Comparison of ENCODE assay signal across 27 cellular contexts in genomic region chr13:94301487-94301886, GRCh38.
"Had no signal": no experiment of that assay in that cellular context is flagged by ENCODE, and none has a peak within 500 bp of the region (broad histone marks: within the 10 kb centered on the region; RNA-seq: fewer than 3 reads in every experiment).

No MANE protein-coding gene starts in this region.

- H3K36me3 ChIP-seq: ascending aorta, cardiac muscle cell had no signal

- H3K9me3 ChIP-seq: ascending aorta had no signal

- H3K4me3 ChIP-seq: ascending aorta, cardiac muscle cell had no signal

- H3K27ac ChIP-seq: ascending aorta, cardiac muscle cell, VCaP had no signal

- DNase-seq: activated B cell treated with CpG ODN at 0.5 μM for 24 hours; activated CD4-positive, alpha-beta memory T cell treated with anti-CD3 and anti-CD28 coated beads for 36 hours; activated CD4-positive, alpha-beta T cell treated with anti-CD3 and anti-CD28 coated beads for 4 hours; activated CD4-positive, alpha-beta T cell treated with anti-CD3 and anti-CD28 coated beads, Interleukin-2, amount 10 ng/mL, durations not matched to agents 24 days and 14 days; activated CD4-positive, alpha-beta T cell treated with anti-CD3 and anti-CD28 coated beads, Interleukin-2, amount 50 U/mL, for 1 hour; activated CD4-positive, alpha-beta T cell treated with anti-CD3 and anti-CD28 coated beads, Interleukin-2, amount 50 U/mL, for 4 hours; activated CD4-positive, CD25-positive, alpha-beta regulatory T cell treated with anti-CD3 and anti-CD28 coated beads, Interleukin-2, amount 50 U/mL, for 72 hours; activated CD8-positive, alpha-beta memory T cell treated with anti-CD3 and anti-CD28 coated beads, Interleukin-2, amount 50 U/mL, for 48 hours; activated CD8-positive, alpha-beta T cell treated with anti-CD3 and anti-CD28 coated beads for 36 hours; activated effector memory CD4-positive, alpha-beta T cell treated with Interleukin-2 at 50 U/mL for 16 hours; activated gamma-delta T cell; activated naive CD4-positive, alpha-beta T cell treated with anti-CD3 and anti-CD28 coated beads, Interleukin-2, amount 10 ng/mL, durations not matched to agents 7 days and 5 days; activated naive CD4-positive, alpha-beta T cell treated with Interleukin-2 at 50 U/mL for 16 hours; activated naive CD8-positive, alpha-beta T cell treated with anti-CD3 and anti-CD28 coated beads, Interleukin-2, amount 10 ng/mL, durations not matched to agents 7 days and 5 days; activated naive CD8-positive, alpha-beta T cell treated with anti-CD3 and anti-CD28 coated beads, Interleukin-2, amount 50 U/mL, for 24 hours; activated T-cell treated with anti-CD3 and anti-CD28 coated beads, Interleukin-2, amount 50 U/mL, for 24 hours; activated T-cell treated with anti-CD3 and anti-CD28 coated beads, Interleukin-2, amount 50 U/mL, for 48 hours; amygdala; anterior cingulate cortex; cerebellar nuclear complex; T-helper 2 cell; T-helper 9 cell had no signal

- H3K27me3 ChIP-seq: ascending aorta, cardiac muscle cell had no signal

- H3K4me1 ChIP-seq: ascending aorta had no signal

- FAIRE-seq: bronchial epithelial cell, TTC549 had no signal

- ATAC-seq: activated CD8-positive, alpha-beta T cell treated with anti-CD3 and anti-CD28 coated beads for 36 hours; activated naive CD8-positive, alpha-beta T cell treated with anti-CD3 and anti-CD28 coated beads, Interleukin-2, amount 50 U/mL, for 24 hours had no signal
